ENCODE assay signal across 1 cellular context in the genomic region with DNA sequence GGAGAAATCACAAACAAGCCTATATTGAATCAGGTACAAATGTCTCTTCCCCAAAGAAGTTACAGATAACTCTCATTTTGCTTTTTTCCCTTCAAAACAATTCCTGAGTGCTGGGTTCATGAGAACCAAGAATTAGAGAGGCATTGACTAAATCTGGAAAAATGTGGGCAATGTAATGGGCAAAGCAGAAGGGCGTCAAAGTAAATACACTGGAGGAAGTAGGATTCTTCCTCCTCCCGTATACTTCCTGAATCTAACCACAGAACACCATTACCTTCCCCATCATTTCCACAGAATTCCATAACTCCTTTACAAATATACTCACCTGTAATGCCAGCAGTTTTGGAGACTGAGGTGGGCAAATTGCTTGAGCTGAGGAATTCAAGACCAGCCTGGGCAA.
TF ChIP-seq lines count a peak whose summit lies in the region.

No MANE protein-coding gene starts in this region.

TF ChIP-seq in endothelial cell of umbilical vein, 7 proteins besides CTCF, POLR2A, EP300 and RAD21 (continued from another document):
- peak; percentile 48 for TF ChIP-seq POLR2AphosphoS5 (IDR thresholded peaks at IDR 0.05; ENCODE audit: insufficient read depth, low read depth, low read length)
- TF ChIP-seq, protein P1, sequence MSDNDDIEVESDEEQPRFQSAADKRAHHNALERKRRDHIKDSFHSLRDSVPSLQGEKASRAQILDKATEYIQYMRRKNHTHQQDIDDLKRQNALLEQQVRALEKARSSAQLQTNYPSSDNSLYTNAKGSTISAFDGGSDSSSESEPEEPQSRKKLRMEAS (IDR thresholded peaks at IDR 0.05; ENCODE audit: insufficient read depth, insufficient read length) = no peak
